Comparison of ENCODE assay signal across 1 cellular context in the genomic region with DNA sequence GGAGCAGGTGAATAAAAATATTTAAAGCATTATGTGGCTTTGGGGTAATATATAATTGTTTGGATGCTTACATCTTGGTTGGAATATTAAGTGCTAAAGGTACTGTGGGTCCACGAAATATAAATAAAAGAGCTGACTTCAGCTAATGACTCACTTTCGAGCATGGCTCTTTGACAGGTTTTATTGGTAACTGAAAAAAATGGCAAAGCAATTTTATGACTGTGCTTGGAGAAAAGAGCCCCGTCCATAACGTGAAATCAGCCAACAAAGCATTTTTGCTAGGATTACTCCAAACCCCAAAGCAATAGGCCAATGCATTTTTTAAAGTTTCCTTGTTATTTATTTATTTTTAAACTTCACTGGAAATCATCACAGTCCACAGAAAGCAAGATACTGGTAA.
TF ChIP-seq lines count a peak whose summit lies in the region.

No MANE protein-coding gene starts in this region.

TF ChIP-seq in SK-N-SH, 30 proteins besides CTCF, POLR2A, EP300 and RAD21 (continued from another document):
- TF ChIP-seq ZBTB33 (IDR thresholded peaks at IDR 0.05; ENCODE audit: borderline replicate concordance, low read depth) (no peak), NFIC (IDR thresholded peaks at IDR 0.05; ENCODE audit: borderline replicate concordance) (no peak), TCF12 (IDR thresholded peaks at IDR 0.05) (no peak), FOXM1 (IDR thresholded peaks at IDR 0.05; ENCODE audit: low read depth) (no peak), YY1 (IDR thresholded peaks at IDR 0.05; ENCODE audit: low read depth) (no peak), GABPA (IDR thresholded peaks at IDR 0.05; ENCODE audit: low read depth) (no peak), IRF3 (IDR thresholded peaks at IDR 0.05; ENCODE audit: low read depth, low read length) (no peak), USF2 (IDR thresholded peaks at IDR 0.05; ENCODE audit: borderline replicate concordance, low read depth, low read length) (no peak), EZH2phosphoT487 (IDR thresholded peaks at IDR 0.05; ENCODE audit: borderline replicate concordance, low read depth) (no peak), RCOR1 (IDR thresholded peaks at IDR 0.05; ENCODE audit: low read length) (no peak)
- TF ChIP-seq, protein P1, sequence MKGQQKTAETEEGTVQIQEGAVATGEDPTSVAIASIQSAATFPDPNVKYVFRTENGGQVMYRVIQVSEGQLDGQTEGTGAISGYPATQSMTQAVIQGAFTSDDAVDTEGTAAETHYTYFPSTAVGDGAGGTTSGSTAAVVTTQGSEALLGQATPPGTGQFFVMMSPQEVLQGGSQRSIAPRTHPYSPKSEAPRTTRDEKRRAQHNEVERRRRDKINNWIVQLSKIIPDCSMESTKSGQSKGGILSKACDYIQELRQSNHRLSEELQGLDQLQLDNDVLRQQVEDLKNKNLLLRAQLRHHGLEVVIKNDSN (IDR thresholded peaks at IDR 0.05; ENCODE audit: borderline replicate concordance, low read depth), result no peak
